ENCODE assay signal across 18 cellular contexts in the genomic region with DNA sequence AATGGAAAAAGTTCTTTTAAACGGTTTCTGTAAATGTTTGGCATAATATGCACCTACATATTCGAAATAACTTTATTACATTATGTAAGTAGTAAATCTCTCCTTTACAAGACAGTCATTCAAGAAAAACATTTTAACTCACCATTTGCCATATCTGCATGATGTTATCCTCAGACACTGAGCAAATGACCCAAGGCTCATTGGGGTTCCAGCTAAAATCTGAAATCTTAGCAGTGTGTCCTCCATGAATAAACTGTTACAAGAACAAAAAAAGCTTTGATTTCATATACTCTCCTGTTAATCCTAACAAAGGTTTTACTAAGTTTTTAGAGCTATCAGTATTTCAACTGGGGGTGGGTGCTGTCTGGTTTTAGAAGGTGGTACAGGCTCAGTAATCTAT. TPM values are rescaled to one million over a fixed set of nuclear protein-coding genes. Genes with fewer than 3 reads are reported as not detected.
DNase-seq lines count a peak whose midpoint lies in the region; ATAC-seq and TF ChIP-seq lines count a peak whose summit lies in the region.
"Had no signal": no experiment of that assay in that cellular context is flagged by ENCODE, and none has a peak within 500 bp of the region (broad histone marks: within the 10 kb centered on the region; RNA-seq: fewer than 3 reads in every experiment).

No MANE protein-coding gene starts in this region.

- H3K27me3 ChIP-seq in GM23338 (ENCODE audit: insufficient read depth) (no peaks in the 10 kb centered on the region), mesenchymal stem cell (ENCODE audit: control insufficient read depth in 1 of 2, insufficient read depth in 1 of 2, low read length in 2 of 2) (no peaks in the 10 kb centered on the region)
- H3K27me3 ChIP-seq: BLaER1 had no signal

- CTCF ChIA-PET in activated naive CD4-positive, alpha-beta T cell treated with anti-CD3 and anti-CD28 coated beads for 36 hours (lab: Charles Lee), result no interaction called here

- ATAC-seq in GM23338 (no peak), T-helper 17 cell (peak; percentile 27), GM18511 (IDR thresholded peaks at IDR 0.05; ENCODE audit: unreplicated experiment) (no peak)
- ATAC-seq: CD8-positive, alpha-beta T cell; GM12878 had no signal

- no peak for TF ChIP-seq CTCF in GM23338 (conservative IDR thresholded peaks at IDR 0.05; ENCODE audit: low read depth in 2 of 2)

- H3K36me3 ChIP-seq in GM23338 (ENCODE audit: insufficient read depth), result peaks cover 16% of the 10 kb centered on the region
- H3K36me3 ChIP-seq in mesenchymal stem cell (ENCODE audit: control insufficient read depth in 1 of 2, insufficient read depth in 2 of 2, low read depth in 1 of 2, low read length in 2 of 2), result peaks cover 6 to 81% of the 10 kb centered on the region in 2 experiments

- no peaks in the 10 kb centered on the region; the same call in 1 of the 2 replicates for H3K79me2 ChIP-seq in GM23338 (replicated peaks; ENCODE audit: insufficient read depth)

- no peak overlapping the region for H2BK15ac ChIP-seq in mesenchymal stem cell (ENCODE audit: low read depth, poor library complexity, severe bottlenecking)

- no peaks in the 10 kb centered on the region; the same call in 1 of the 2 replicates for H4K20me1 ChIP-seq in GM23338 (replicated peaks; ENCODE audit: insufficient read depth)

- H2BK12ac ChIP-seq in mesenchymal stem cell (ENCODE audit: low read length in 2 of 2), result no peak overlapping the region

- peaks cover 22% of the 10 kb centered on the region for H3K36me3 Mint-ChIP-seq in activated naive CD4-positive, alpha-beta T cell treated with anti-CD3 and anti-CD28 coated beads for 36 hours (ENCODE audit: low read depth)
- peaks cover 80% of the 10 kb centered on the region for H3K36me3 Mint-ChIP-seq in GM23338 (ENCODE audit: low read depth)
- H3K36me3 Mint-ChIP-seq in T-helper 17 cell (ENCODE audit: low read depth), result no peaks in the 10 kb centered on the region

- H3K4me3 ChIP-seq in GM23338 (no peak overlapping the region), mesenchymal stem cell (ENCODE audit: insufficient read depth in 1 of 2, low read depth in 1 of 2, low read length in 2 of 2) (no peak overlapping the region)
- H3K4me3 ChIP-seq: BLaER1, GM12878 had no signal

- H4K91ac ChIP-seq in mesenchymal stem cell (ENCODE audit: low read length), result no peak overlapping the region

- intact Hi-C loops in activated naive CD4-positive, alpha-beta T cell treated with anti-CD3 and anti-CD28 coated beads for 36 hours (cut with micrococcal nuclease), result no loop called here

- H3K27ac ChIP-seq in GM23338 (ENCODE audit: low read depth) (peak overlapping the region; percentile 15; the same call in 1 of the 2 replicates), mesenchymal stem cell (ENCODE audit: low read length, poor library complexity, severe bottlenecking) (no peak overlapping the region)
- H3K27ac ChIP-seq: BLaER1, C4-2B had no signal

- no peak overlapping the region for H3K14ac ChIP-seq in mesenchymal stem cell (ENCODE audit: low read length in 2 of 2)

- H3K18ac ChIP-seq in mesenchymal stem cell (ENCODE audit: low read depth in 1 of 2, low read length in 2 of 2), result no peak overlapping the region

- H3K4me3 Mint-ChIP-seq in activated naive CD4-positive, alpha-beta T cell treated with anti-CD3 and anti-CD28 coated beads for 36 hours, result no peak overlapping the region
- no peak overlapping the region for H3K4me3 Mint-ChIP-seq in GM23338
- no peak overlapping the region for H3K4me3 Mint-ChIP-seq in T-helper 17 cell
- H3K4me3 Mint-ChIP-seq: B cell; CD4-positive, CD25-positive, alpha-beta regulatory T cell; CD8-positive, alpha-beta T cell had no signal

- no peak overlapping the region for H3K4ac ChIP-seq in mesenchymal stem cell (ENCODE audit: low read depth in 1 of 2, low read length in 2 of 2)

- no peak overlapping the region for H2AK5ac ChIP-seq in mesenchymal stem cell (ENCODE audit: low read length, severe bottlenecking)

- H3K27me3 Mint-ChIP-seq in activated naive CD4-positive, alpha-beta T cell treated with anti-CD3 and anti-CD28 coated beads for 36 hours (ENCODE audit: low read depth), result no peaks in the 10 kb centered on the region
- no peaks in the 10 kb centered on the region for H3K27me3 Mint-ChIP-seq in GM23338 (ENCODE audit: insufficient read depth, low read depth, poor library complexity)
- no peaks in the 10 kb centered on the region for H3K27me3 Mint-ChIP-seq in T-helper 17 cell
- H3K27me3 Mint-ChIP-seq: B cell; CD4-positive, CD25-positive, alpha-beta regulatory T cell had no signal

- peaks cover 3% of the 10 kb centered on the region for H3K79me1 ChIP-seq in mesenchymal stem cell (replicated peaks; ENCODE audit: low read length, poor library complexity, severe bottlenecking)

- H2AFZ ChIP-seq in GM23338, result no peak overlapping the region
- H2AFZ ChIP-seq in mesenchymal stem cell (ENCODE audit: low read depth, low read length), result no peak overlapping the region

- H4K8ac ChIP-seq in mesenchymal stem cell (ENCODE audit: low read length), result no peak overlapping the region

- H3F3A ChIP-seq in GM23338 (replicated peaks; ENCODE audit: low read depth), result 0 out of 2 replicates have a peak, but pooled peaks cover 12% of the 10 kb centered on the region

- H2BK5ac ChIP-seq in mesenchymal stem cell (ENCODE audit: low read depth, low read length, poor library complexity, severe bottlenecking), result no peak overlapping the region

- no peak overlapping the region for H3K4me2 ChIP-seq in GM23338
- no peak overlapping the region for H3K4me2 ChIP-seq in mesenchymal stem cell (ENCODE audit: low read length, poor library complexity, severe bottlenecking)
- H3K4me2 ChIP-seq: BLaER1 had no signal

- no peak overlapping the region for H2BK120ac ChIP-seq in mesenchymal stem cell (ENCODE audit: low read depth, low read length)

- WGBS in mesenchymal stem cell, result no CpG with 5 or more reads among the region's 2 CpGs

- H3K9me3 ChIP-seq in T-helper 17 cell (ENCODE audit: control insufficient read depth, low read length, poor library complexity, severe bottlenecking) (no peaks in the 10 kb centered on the region), mesenchymal stem cell (ENCODE audit: control insufficient read depth, low read length) (no peaks in the 10 kb centered on the region)
- H3K9me3 ChIP-seq: BLaER1, Caco-2 had no signal

- no peaks in the 10 kb centered on the region for H3K9me3 Mint-ChIP-seq in activated naive CD4-positive, alpha-beta T cell treated with anti-CD3 and anti-CD28 coated beads for 36 hours
- H3K9me3 Mint-ChIP-seq in GM23338, result no peaks in the 10 kb centered on the region
- H3K9me3 Mint-ChIP-seq: CD4-positive, CD25-positive, alpha-beta regulatory T cell; CD8-positive, alpha-beta T cell had no signal

- DNase-seq in activated naive CD4-positive, alpha-beta T cell treated with anti-CD3 and anti-CD28 coated beads for 36 hours, result no peak
- DNase-seq in activated naive CD4-positive, alpha-beta T cell (lab: John Stamatoyannopoulos, UW), result no peak
- DNase-seq in GM23338 (ENCODE audit: low spot score), result no peak
- no peak for DNase-seq in T-helper 17 cell
- DNase-seq in mesenchymal stem cell, result no peak
- DNase-seq: Caco-2; CD4-positive, CD25-positive, alpha-beta regulatory T cell; CD8-positive, alpha-beta T cell; DMS79; EL; GDM1; GOT3; HCEC 1CT had no signal

- peaks cover 19% of the 10 kb centered on the region for H3K4me1 Mint-ChIP-seq in activated naive CD4-positive, alpha-beta T cell treated with anti-CD3 and anti-CD28 coated beads for 36 hours (ENCODE audit: low read depth)
- peaks cover 14% of the 10 kb centered on the region for H3K4me1 Mint-ChIP-seq in GM23338
- peaks cover 2% of the 10 kb centered on the region for H3K4me1 Mint-ChIP-seq in T-helper 17 cell
- H3K4me1 Mint-ChIP-seq: B cell had no signal

- H3K9me2 ChIP-seq in GM23338 (ENCODE audit: insufficient read depth), result no peaks in the 10 kb centered on the region

- H3K23ac ChIP-seq in mesenchymal stem cell (ENCODE audit: low read length in 2 of 2), result no peak overlapping the region

- no peak overlapping the region for H3K9ac ChIP-seq in mesenchymal stem cell (ENCODE audit: low read length)
- H3K9ac ChIP-seq: BLaER1 had no signal

- peak overlapping the region; percentile 15 for H3K27ac Mint-ChIP-seq in activated naive CD4-positive, alpha-beta T cell treated with anti-CD3 and anti-CD28 coated beads for 36 hours
- H3K27ac Mint-ChIP-seq in GM23338 (no peak overlapping the region), T-helper 17 cell (no peak overlapping the region)
- H3K27ac Mint-ChIP-seq: B cell; CD8-positive, alpha-beta T cell had no signal

- H3K4me1 ChIP-seq in GM23338 (ENCODE audit: insufficient read depth) (peaks cover 15% of the 10 kb centered on the region; the same call in 1 of the 2 replicates), mesenchymal stem cell (ENCODE audit: control insufficient read depth, insufficient read depth, low read depth, low read length) (no peaks in the 10 kb centered on the region)
- H3K4me1 ChIP-seq: BLaER1, Caco-2 had no signal

RNA-seq across cellular contexts. Expression of gene RBBP7, which starts 24.5 kb away (rescaled TPM):
- total RNA-seq in activated naive CD4-positive, alpha-beta T cell treated with anti-CD3 and anti-CD28 coated beads for 36 hours, result 100 to 1,000 TPM; 213 to 228 TPM
- 110 and 111 TPM in 2 replicates for total RNA-seq in GM23338 (2014; rRNA removed; shearing (Covaris generic))
- 166 and 167 TPM in 2 replicates for polyA plus RNA-seq in GM23338 (2016; fragmentation: Nextera tagmentation; extraction: Ambion mirVana)
- 100 to 1,000 TPM; 103 to 105 TPM for total RNA-seq in T-helper 17 cell
- 90.4 TPM for polyA plus RNA-seq in mesenchymal stem cell (2013, experiment 1 of 2)
- 99.7 TPM for polyA plus RNA-seq in mesenchymal stem cell (2013, experiment 2 of 2)

RNA-seq across cellular contexts. Expression of gene TXLNG, which starts 59.4 kb away (rescaled TPM):
- total RNA-seq in activated naive CD4-positive, alpha-beta T cell treated with anti-CD3 and anti-CD28 coated beads for 36 hours, result 10 to 100 TPM; 11.8 to 12.3 TPM
- 44.8 and 48.4 TPM in 2 replicates for total RNA-seq in GM23338 (2014; rRNA removed; shearing (Covaris generic))
- polyA plus RNA-seq in GM23338 (2016; fragmentation: Nextera tagmentation; extraction: Ambion mirVana), result 35.3 and 45.3 TPM in 2 replicates
- total RNA-seq in T-helper 17 cell, result 10 to 100 TPM; 19.9 to 21.7 TPM
- 7.6 TPM for polyA plus RNA-seq in mesenchymal stem cell (2013, experiment 1 of 2)
- 7.9 TPM for polyA plus RNA-seq in mesenchymal stem cell (2013, experiment 2 of 2)
